Comparison of ENCODE assay signal across 8 cellular contexts in the genomic region with DNA sequence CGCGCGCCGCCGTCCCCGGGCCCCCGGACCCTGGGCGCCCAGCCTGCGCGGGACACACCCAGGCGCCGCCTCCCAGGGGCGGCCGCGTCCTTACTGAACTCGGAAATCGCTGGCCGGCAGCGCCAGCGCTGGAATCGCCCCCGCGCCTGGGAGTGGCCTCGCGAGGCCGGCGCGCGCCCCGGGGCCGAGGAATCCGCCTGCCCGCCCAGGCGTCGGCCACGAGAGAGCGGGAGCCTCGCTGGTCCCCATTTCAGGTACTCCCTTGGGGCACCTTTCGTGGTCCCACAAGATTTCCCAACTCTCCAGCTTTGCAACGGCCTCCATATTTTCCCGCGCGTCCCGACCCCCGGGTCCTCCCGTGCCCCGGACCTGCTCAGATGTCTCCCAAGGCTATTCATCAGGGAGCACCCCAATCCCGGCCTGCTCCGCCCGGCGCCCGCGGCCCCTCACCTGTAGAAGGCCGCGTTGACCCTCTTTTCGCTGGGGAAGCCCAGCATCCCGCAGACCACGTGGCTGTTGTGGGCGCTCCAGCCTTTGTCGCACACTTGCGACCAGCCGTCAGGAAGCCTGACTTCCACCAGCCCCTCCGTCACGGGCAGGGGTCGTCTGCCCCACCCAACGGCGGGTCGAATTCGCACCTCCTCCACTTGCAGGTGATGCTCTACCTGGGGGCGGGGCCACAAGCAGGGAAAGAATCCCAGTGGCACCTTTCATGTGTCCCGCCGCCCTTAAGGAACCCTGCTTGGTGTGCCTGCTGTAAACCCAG. TPM values are rescaled to one million over a fixed set of nuclear protein-coding genes. Genes with fewer than 3 reads are reported as not detected.
DNase-seq lines count a peak whose midpoint lies in the region; ATAC-seq, FAIRE-seq and TF ChIP-seq lines count a peak whose summit lies in the region.

No MANE protein-coding gene starts in this region.

- no peak for DNase-seq in BJ (ENCODE audit: low read depth)
- DNase-seq in GM18507 (ENCODE audit: extremely low spot score, insufficient read length, low read depth): no peak
- DNase-seq in NCI-H1930 (lab: John Stamatoyannopoulos, UW): peak; percentile 40 to 63
- peak; percentile 88 for DNase-seq in left ventricle myocardium superior
- peak; percentile 86 for DNase-seq in retina

- H3K9me3 Mint-ChIP-seq in activated naive CD8-positive, alpha-beta T cell (ENCODE audit: low read depth): no peaks in the 10 kb centered on the region

- no peak for TF ChIP-seq CTCF in BJ (IDR thresholded peaks at IDR 0.05; ENCODE audit: insufficient read depth, low read depth, low read length)

- POLR2A ChIA-PET in BJ (lab: Charles Lee): no interaction called here

- H3K27me3 ChIP-seq in BJ (ENCODE audit: control insufficient read depth, insufficient read depth, low read length): no peaks in the 10 kb centered on the region

- ATAC-seq in left ventricle myocardium superior (peak; percentile 89), HG02885 (IDR thresholded peaks at IDR 0.05; ENCODE audit: poor library complexity, unreplicated experiment) (no peak), HG02588 (IDR thresholded peaks at IDR 0.05; ENCODE audit: unreplicated experiment) (no peak)

- CTCF ChIA-PET in BJ (lab: Yijun Ruan, JAX): no interaction called here

- peak overlapping the region; percentile 42 for H3K4me3 ChIP-seq in BJ (ENCODE audit: low read depth, low read length)

- no peak overlapping the region for H3K27ac Mint-ChIP-seq in activated naive CD8-positive, alpha-beta T cell

- no peaks in the 10 kb centered on the region for H3K36me3 ChIP-seq in BJ (ENCODE audit: control insufficient read depth, insufficient read depth, low read length)

- intact Hi-C loops in left ventricle myocardium superior (cut with micrococcal nuclease): no loop called here

- H3K4me1 Mint-ChIP-seq in activated naive CD8-positive, alpha-beta T cell (ENCODE audit: low read depth): peaks cover 10% of the 10 kb centered on the region

- peaks cover 33% of the 10 kb centered on the region for H3K27me3 Mint-ChIP-seq in activated naive CD8-positive, alpha-beta T cell

- no peaks in the 10 kb centered on the region for H3K36me3 Mint-ChIP-seq in activated naive CD8-positive, alpha-beta T cell

- peak; percentile 12 for FAIRE-seq in GM18507 (lab: Jason Lieb, UNC)

- H3K4me3 Mint-ChIP-seq in activated naive CD8-positive, alpha-beta T cell: peak overlapping the region; percentile 70

RNA-seq across cellular contexts. Expression of a gene that starts 4.6 kb away (rescaled TPM):
- 95.8 and 130 TPM in 2 replicates for polyA plus RNA-seq in BJ (2011; rRNA removed)
- 70.1 and 140 TPM in 2 replicates for polyA minus RNA-seq in BJ (2011; rRNA and poly(A)+ RNA removed)
- 2.6 TPM for total RNA-seq in left ventricle myocardium superior

RNA-seq across cellular contexts. Expression of a gene that starts 5.4 kb away (rescaled TPM):
- 19.8 and 28.7 TPM in 2 replicates for polyA plus RNA-seq in BJ (2011; rRNA removed)
- 18.5 and 29.9 TPM in 2 replicates for polyA minus RNA-seq in BJ (2011; rRNA and poly(A)+ RNA removed)
- total RNA-seq in left ventricle myocardium superior: 4.4 TPM

RNA-seq across cellular contexts. Expression of a gene that starts 19.4 kb away (rescaled TPM):
- 26.0 and 36.1 TPM in 2 replicates for polyA plus RNA-seq in BJ (2011; rRNA removed)
- polyA minus RNA-seq in BJ (2011; rRNA and poly(A)+ RNA removed): 19.0 and 32.7 TPM in 2 replicates
- total RNA-seq in left ventricle myocardium superior: 28.5 TPM

RNA-seq across cellular contexts. Expression of a gene that starts 19.6 kb away (rescaled TPM):
- polyA plus RNA-seq in BJ (2011; rRNA removed): 79.5 and 104 TPM in 2 replicates
- 57.6 and 71.8 TPM in 2 replicates for polyA minus RNA-seq in BJ (2011; rRNA and poly(A)+ RNA removed)
- total RNA-seq in left ventricle myocardium superior: 54.2 TPM

RNA-seq across cellular contexts. Expression of a gene that starts 23.1 kb away (rescaled TPM):
- 0.12 TPM in 1 of 2 replicates, not detected in the other for polyA plus RNA-seq in BJ (2011; rRNA removed)
- polyA minus RNA-seq in BJ (2011; rRNA and poly(A)+ RNA removed): not detected in 2 replicates
- not detected for total RNA-seq in left ventricle myocardium superior

Comparison
In these comparisons a context has a peak if more than half of its experiments do, and no peak if none do; other contexts are left out.
1. DNase-seq: peak in NCI-H1930 (2 of 2), left ventricle myocardium superior (single experiment) and retina (single experiment); none in BJ (single experiment) and GM18507 (single experiment).